ENCODE assay signal across 13 cellular contexts in the genomic region with DNA sequence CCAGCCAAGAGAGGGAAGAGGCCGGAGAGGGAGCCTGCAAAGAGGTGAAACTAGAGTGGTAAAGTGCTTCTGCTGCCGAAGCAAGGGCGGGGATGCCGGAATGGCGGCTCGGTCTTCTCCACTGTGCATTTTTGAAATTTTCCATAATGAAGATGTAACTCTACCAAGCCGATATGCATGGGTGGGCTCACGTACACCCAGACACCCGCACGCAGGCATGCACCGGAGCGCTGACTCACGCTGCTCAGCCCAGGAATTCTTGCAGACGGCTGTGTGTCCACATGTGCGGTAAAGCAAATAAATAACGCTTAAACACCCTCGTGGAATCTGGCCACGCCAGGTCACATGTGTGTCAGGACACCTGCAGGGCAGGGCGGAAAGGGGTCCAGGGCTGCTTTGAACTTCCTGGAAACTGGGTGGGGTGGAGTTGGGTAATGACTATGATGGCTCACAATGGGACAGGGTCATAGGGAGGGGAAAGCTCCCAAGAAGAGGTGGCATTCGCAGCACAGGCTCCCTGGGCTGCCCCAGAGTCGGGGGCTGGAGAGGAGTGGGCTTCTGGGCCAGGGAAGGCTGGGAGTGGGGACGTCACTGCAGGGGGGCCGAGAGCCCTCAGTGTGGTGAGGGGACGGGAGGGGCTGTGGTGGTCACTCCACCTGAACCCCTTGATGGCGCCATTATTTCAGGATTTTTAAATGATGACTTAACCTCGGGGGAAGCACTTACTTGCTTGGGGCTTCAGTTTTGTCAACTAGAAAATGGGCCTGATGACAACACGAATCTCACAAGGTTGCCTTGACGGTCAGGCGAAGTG.
DNase-seq lines count a peak whose midpoint lies in the region; ATAC-seq, FAIRE-seq and TF ChIP-seq lines count a peak whose summit lies in the region.
"Had no signal": no experiment of that assay in that cellular context is flagged by ENCODE, and none has a peak within 500 bp of the region (broad histone marks: within the 10 kb centered on the region; RNA-seq: fewer than 3 reads in every experiment).

No MANE protein-coding gene starts in this region.

- peak; percentile 84 to 86 for ATAC-seq in A549
- peak; percentile 79 for ATAC-seq in lower lobe of right lung
- ATAC-seq in GM18868 (IDR thresholded peaks at IDR 0.05; ENCODE audit: unreplicated experiment) = no peak

- 0 out of 2 replicates have a peak, but pooled peaks have one; percentile 19 for TF ChIP-seq POLR2A in A549 (IDR thresholded peaks at IDR 0.05; ENCODE audit: low read length)

- no peak overlapping the region for H3K9ac ChIP-seq in mesendoderm (ENCODE audit: low read length)

- H3K79me2 ChIP-seq in mesendoderm (ENCODE audit: control insufficient read depth, insufficient read depth, low read length) = no peaks in the 10 kb centered on the region

- H3K27me3 ChIP-seq in lower lobe of right lung (ENCODE audit: low read depth) = no peaks in the 10 kb centered on the region
- no peaks in the 10 kb centered on the region for H3K27me3 ChIP-seq in mesendoderm (ENCODE audit: insufficient read depth, low read length, poor library complexity)

- H4K8ac ChIP-seq in mesendoderm (ENCODE audit: low read depth, low read length) = no peak overlapping the region

- H2BK120ac ChIP-seq in mesendoderm (ENCODE audit: low read depth, low read length) = no peak overlapping the region

- H3K18ac ChIP-seq in mesendoderm (ENCODE audit: low read length) = no peak overlapping the region

- H3K36me3 ChIP-seq in lower lobe of right lung (no peaks in the 10 kb centered on the region), mesendoderm (ENCODE audit: control insufficient read depth, insufficient read depth, low read length) (no peaks in the 10 kb centered on the region)

- peak; percentile 42 to 73 for TF ChIP-seq RAD21 in A549 (conservative IDR thresholded peaks at IDR 0.05 in 1 of 2, IDR thresholded peaks at IDR 0.05 in 1 of 2)

- no peak for FAIRE-seq in A549 (lab: Jason Lieb, UNC)
- FAIRE-seq: endothelial cell of umbilical vein, GM19239 had no signal

- H2BK5ac ChIP-seq in mesendoderm (ENCODE audit: low read length) = no peak overlapping the region

- H3K56ac ChIP-seq in mesendoderm (ENCODE audit: low read length) = no peak overlapping the region

- peak; percentile 100 for TF ChIP-seq EP300 in A549 (IDR thresholded peaks at IDR 0.05)

- no peak overlapping the region for H2BK15ac ChIP-seq in mesendoderm (replicated peaks; ENCODE audit: low read depth)

- CTCF ChIA-PET in A549 (lab: Yijun Ruan, JAX) = interaction anchor here (0.8 to 4.1 kb wide), 10 partner anchors 10 to 166 kb away, joined by 3 to 13 read pairs (median 3); no protein-coding TSS in a partner anchor

- H3K23ac ChIP-seq in mesendoderm (ENCODE audit: low read length) = no peak overlapping the region

- peak overlapping the region; percentile 98 to 99 for H3K27ac ChIP-seq in A549
- no peak overlapping the region for H3K27ac ChIP-seq in lower lobe of right lung
- no peak overlapping the region for H3K27ac ChIP-seq in mesendoderm (ENCODE audit: low read depth, low read length)

- peak; percentile 39; the same call in 2 of the 3 replicates for TF ChIP-seq CTCF in A549 (IDR thresholded peaks at IDR 0.05)
- peak; percentile 4 for TF ChIP-seq CTCF in astrocyte of the spinal cord (IDR thresholded peaks at IDR 0.05; ENCODE audit: low read depth, low read length)
- TF ChIP-seq CTCF in lower lobe of right lung (IDR thresholded peaks at IDR 0.05) = no peak

- H2AK5ac ChIP-seq in mesendoderm (ENCODE audit: low read length) = no peak overlapping the region

- H3K4me1 ChIP-seq in A549 (peaks cover 38% of the 10 kb centered on the region), lower lobe of right lung (peaks cover 7% of the 10 kb centered on the region), mesendoderm (ENCODE audit: control insufficient read depth, low read depth, low read length) (no peaks in the 10 kb centered on the region)

- WGBS in A549 (ENCODE audit: missing lambda C conversion rate) = 4% methylated on average over 29 of the region's 29 CpGs
- WGBS in mesendoderm (ENCODE audit: extremely low coverage, insufficient coverage, low lambda C conversion rate) = no CpG with 5 or more reads among the region's 29 CpGs

- DNase-seq in A549 (ENCODE audit: low read depth in 1 of 2, low spot score in 1 of 2) (peak; percentile 92 to 99), HK-2 (ENCODE audit: unreplicated experiment) (peak; percentile 93), astrocyte of the spinal cord (ENCODE audit: low read depth, low spot score) (peak; percentile 85), lower lobe of right lung (peak; percentile 57), mesendoderm (no peak)
- no peak for DNase-seq in activated effector memory CD4-positive, alpha-beta T cell treated with Interleukin-2 at 50 U/mL for 16 hours
- no peak for DNase-seq in stimulated activated naive CD4-positive, alpha-beta T cell treated with Interleukin-2 at 50 U/mL for 16 hours (lab: John Stamatoyannopoulos, UW)
- DNase-seq: activated naive CD4-positive, alpha-beta T cell treated with anti-CD3 and anti-CD28 coated beads for 36 hours; CD8-positive, alpha-beta memory T cell; NCI-H2029 had no signal

- H3K9me3 ChIP-seq in A549 (peaks cover 7% of the 10 kb centered on the region), lower lobe of right lung (no peaks in the 10 kb centered on the region)

- intact Hi-C loops in lower lobe of right lung (cut with DNase I) = no loop called here

- H3K4ac ChIP-seq in mesendoderm (ENCODE audit: low read depth, low read length) = no peak overlapping the region

- POLR2A ChIA-PET in A549 (lab: Yijun Ruan, JAX) = interaction anchor here (0.6 to 1.6 kb wide), 6 partner anchors 54 to 164 kb away, joined by 3 to 10 read pairs (median 4); no protein-coding TSS in a partner anchor

- H3K4me2 ChIP-seq in A549 = peak overlapping the region; percentile 75
- H3K4me2 ChIP-seq in mesendoderm (ENCODE audit: low read length) = no peak overlapping the region

- H3K79me1 ChIP-seq in mesendoderm (ENCODE audit: low read length) = no peaks in the 10 kb centered on the region

- in situ Hi-C loops in astrocyte of the spinal cord (cut with HindIII; ENCODE audit: low sequenced_read_pairs) = no loop called here

- H3K4me3 ChIP-seq in A549 (peak overlapping the region; percentile 13; the same call in 2 of the 3 replicates), astrocyte of the spinal cord (ENCODE audit: low read depth, low read length) (no peak overlapping the region), lower lobe of right lung (peak overlapping the region; percentile 28), mesendoderm (ENCODE audit: low read length) (no peak overlapping the region)

- H4K5ac ChIP-seq in mesendoderm (ENCODE audit: low read length) = no peak overlapping the region

TF ChIP-seq in A549, 52 proteins besides CTCF, POLR2A, EP300 and RAD21 (continues in another document):
- TF ChIP-seq E2F6 (IDR thresholded peaks at IDR 0.05; ENCODE audit: borderline replicate concordance, low read depth) = peak; percentile 59; the same call in 1 of the 2 replicates
- peak; percentile 26; the same call in 1 of the 2 replicates for TF ChIP-seq NFE2L2 (conservative IDR thresholded peaks at IDR 0.05; ENCODE audit: low read length)
- TF ChIP-seq SMC3 (IDR thresholded peaks at IDR 0.05) = peak; percentile 64; the same call in 2 of the 3 replicates
- TF ChIP-seq NR3C1 (IDR thresholded peaks at IDR 0.05) = no peak
- TF ChIP-seq FOSL2 (IDR thresholded peaks at IDR 0.05) = peak; percentile 96
- peak; percentile 98 for TF ChIP-seq FOSL2 (CRISPR knock-in tag; IDR thresholded peaks at IDR 0.05)
- TF ChIP-seq ATOH8 (CRISPR knock-in tag; IDR thresholded peaks at IDR 0.05; ENCODE audit: low read depth) = peak; percentile 85
- TF ChIP-seq HOXB5 (CRISPR knock-in tag; IDR thresholded peaks at IDR 0.05) = peak; percentile 70; the same call in 1 of the 2 replicates
- TF ChIP-seq, protein P1, sequence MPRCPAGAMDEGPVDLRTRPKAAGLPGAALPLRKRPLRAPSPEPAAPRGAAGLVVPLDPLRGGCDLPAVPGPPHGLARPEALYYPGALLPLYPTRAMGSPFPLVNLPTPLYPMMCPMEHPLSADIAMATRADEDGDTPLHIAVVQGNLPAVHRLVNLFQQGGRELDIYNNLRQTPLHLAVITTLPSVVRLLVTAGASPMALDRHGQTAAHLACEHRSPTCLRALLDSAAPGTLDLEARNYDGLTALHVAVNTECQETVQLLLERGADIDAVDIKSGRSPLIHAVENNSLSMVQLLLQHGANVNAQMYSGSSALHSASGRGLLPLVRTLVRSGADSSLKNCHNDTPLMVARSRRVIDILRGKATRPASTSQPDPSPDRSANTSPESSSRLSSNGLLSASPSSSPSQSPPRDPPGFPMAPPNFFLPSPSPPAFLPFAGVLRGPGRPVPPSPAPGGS (IDR thresholded peaks at IDR 0.05) = peak; percentile 96
- TF ChIP-seq, protein P2, sequence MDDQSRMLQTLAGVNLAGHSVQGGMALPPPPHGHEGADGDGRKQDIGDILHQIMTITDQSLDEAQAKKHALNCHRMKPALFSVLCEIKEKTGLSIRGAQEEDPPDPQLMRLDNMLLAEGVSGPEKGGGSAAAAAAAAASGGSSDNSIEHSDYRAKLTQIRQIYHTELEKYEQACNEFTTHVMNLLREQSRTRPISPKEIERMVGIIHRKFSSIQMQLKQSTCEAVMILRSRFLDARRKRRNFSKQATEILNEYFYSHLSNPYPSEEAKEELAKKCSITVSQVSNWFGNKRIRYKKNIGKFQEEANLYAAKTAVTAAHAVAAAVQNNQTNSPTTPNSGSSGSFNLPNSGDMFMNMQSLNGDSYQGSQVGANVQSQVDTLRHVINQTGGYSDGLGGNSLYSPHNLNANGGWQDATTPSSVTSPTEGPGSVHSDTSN (IDR thresholded peaks at IDR 0.05) = peak; percentile 86
- TF ChIP-seq TFCP2L1 (CRISPR knock-in tag; IDR thresholded peaks at IDR 0.05) = no peak
- no peak; the same call in 1 of the 2 replicates for TF ChIP-seq NPAS2 (CRISPR knock-in tag; IDR thresholded peaks at IDR 0.05; ENCODE audit: borderline replicate concordance)
- TF ChIP-seq PHF8 (IDR thresholded peaks at IDR 0.05; ENCODE audit: borderline replicate concordance, low read depth) = no peak

Comparison
In these comparisons a context has a peak if more than half of its experiments do, and no peak if none do; other contexts are left out.
1. DNase-seq: peak in A549 (2 of 2), HK-2 (single experiment), astrocyte of the spinal cord (single experiment) and lower lobe of right lung (single experiment); none in activated effector memory CD4-positive, alpha-beta T cell treated with Interleukin-2 at 50 U/mL for 16 hours (single experiment), stimulated activated naive CD4-positive, alpha-beta T cell treated with Interleukin-2 at 50 U/mL for 16 hours (single experiment) and mesendoderm (single experiment).
2. H3K27ac ChIP-seq: peak in A549 (2 of 2); none in lower lobe of right lung (single experiment) and mesendoderm (single experiment).
3. H3K4me3 ChIP-seq: peak in A549 (single experiment) and lower lobe of right lung (single experiment); none in astrocyte of the spinal cord (single experiment) and mesendoderm (single experiment).